ENCODE assay signal across 21 cellular contexts in genomic region chr15:61474796-61475195, GRCh38.
"Had no signal": no experiment of that assay in that cellular context is flagged by ENCODE, and none has a peak within 500 bp of the region (broad histone marks: within the 10 kb centered on the region; RNA-seq: fewer than 3 reads in every experiment).

No MANE protein-coding gene starts in this region.

- H3K36me3 ChIP-seq: left ventricle myocardium inferior, neutrophil, ovary, prostate gland, tibial artery had no signal

- ATAC-seq: activated T-cell treated with anti-CD3 and anti-CD28 coated beads, Interleukin-2, amount 50 U/mL, for 4 hours; body of pancreas; natural killer cell; T-helper 17 cell had no signal

- H3K27me3 ChIP-seq: body of pancreas, neutrophil, ovary had no signal

- H3K27ac ChIP-seq: body of pancreas, left ventricle myocardium inferior, neutrophil, ovary, prostate gland, tibial artery had no signal

- DNase-seq: activated B cell treated with CpG ODN at 0.5 μM for 24 hours; activated CD4-positive, alpha-beta T cell treated with anti-CD3 and anti-CD28 coated beads for 4 hours; activated CD4-positive, alpha-beta T cell treated with anti-CD3 and anti-CD28 coated beads, Interleukin-2, amount 50 U/mL, for 48 hours; activated CD8-positive, alpha-beta memory T cell treated with anti-CD3 and anti-CD28 coated beads, Interleukin-2, amount 50 U/mL, for 48 hours; activated naive CD4-positive, alpha-beta T cell treated with Interleukin-2 at 50 U/mL for 16 hours; activated naive CD8-positive, alpha-beta T cell treated with anti-CD3 and anti-CD28 coated beads for 36 hours; activated T-cell treated with anti-CD3 and anti-CD28 coated beads, Interleukin-2, amount 50 U/mL, for 4 hours; amniotic stem cell; body of pancreas; caudate nucleus; effector memory CD4-positive, alpha-beta T cell; foreskin melanocyte; left ventricle myocardium inferior; natural killer cell; ovary; stimulated activated CD4-positive, alpha-beta T cell treated with anti-CD3 and anti-CD28 coated beads, Interleukin-12 subunit alpha, Interleukin-12 subunit beta, amount 100 ng/mL, for 4 hours; substantia nigra; T-helper 17 cell; tibial artery had no signal

- H3K4me3 ChIP-seq: body of pancreas, left ventricle myocardium inferior, ovary, prostate gland, tibial artery had no signal

- H3K4me1 ChIP-seq: left ventricle myocardium inferior, prostate gland, tibial artery had no signal

- H3K9me3 ChIP-seq: body of pancreas, left ventricle myocardium inferior, neutrophil, ovary, prostate gland, tibial artery had no signal
